ENCODE assay signal across 1 cellular context in the genomic region with DNA sequence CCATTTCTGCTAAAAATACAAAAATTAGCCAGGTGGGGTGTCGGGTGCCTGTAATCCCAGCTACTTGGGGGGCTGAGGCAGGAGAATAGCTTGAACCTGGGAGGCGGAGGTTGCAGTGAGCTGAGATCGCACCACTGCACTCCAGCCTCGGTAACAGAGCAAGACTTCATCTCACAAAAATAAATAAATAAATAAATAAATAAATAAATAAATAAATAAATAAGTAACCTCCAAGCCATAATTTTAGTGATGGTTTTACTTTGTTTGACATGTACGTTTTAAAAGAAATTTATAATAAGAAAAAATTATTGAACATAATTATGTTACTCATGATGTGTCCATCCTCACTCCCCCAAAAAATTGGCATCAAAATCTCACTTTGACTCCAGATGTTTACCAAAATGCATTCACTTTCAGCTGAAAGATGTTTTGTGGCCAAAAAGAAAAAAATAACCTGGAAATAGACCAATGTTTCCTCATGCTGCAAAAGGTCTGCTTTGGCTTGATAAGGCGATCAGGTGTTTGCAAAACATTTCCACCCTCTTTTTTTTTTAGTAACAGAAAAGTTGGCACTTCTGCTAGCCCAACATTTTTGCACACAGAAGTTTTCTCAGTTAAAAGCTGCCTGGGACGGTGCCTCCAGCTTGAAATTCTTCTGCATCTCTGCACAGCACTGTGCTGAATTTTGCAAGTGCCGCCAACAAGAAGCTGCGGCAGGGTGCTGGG.
TF ChIP-seq lines count a peak whose summit lies in the region.

No MANE protein-coding gene starts in this region.

TF ChIP-seq in HEK293, 187 proteins besides CTCF, POLR2A, EP300 and RAD21 (continued from another document):
- TF ChIP-seq ZNF18 (tag by site-specific recombination; IDR thresholded peaks at IDR 0.05): 0 out of 2 replicates have a peak, but pooled peaks have one; percentile 31
- TF ChIP-seq ZNF140 (tag by site-specific recombination; IDR thresholded peaks at IDR 0.05): peak; percentile 89; the same call in 1 of the 2 replicates
- TF ChIP-seq ZXDB (tag by site-specific recombination; IDR thresholded peaks at IDR 0.05): peak; percentile 46; the same call in 1 of the 2 replicates
- TF ChIP-seq ZNF518A (tag by site-specific recombination; conservative IDR thresholded peaks at IDR 0.05; ENCODE audit: low read depth): peak; percentile 91
- 0 out of 2 replicates have a peak, but pooled peaks have one; percentile 34 for TF ChIP-seq ZNF704 (tag by site-specific recombination; IDR thresholded peaks at IDR 0.05)
- TF ChIP-seq ZNF341 (tag by site-specific recombination; IDR thresholded peaks at IDR 0.05; ENCODE audit: low read depth): peak; percentile 43; the same call in 1 of the 2 replicates
- peak; percentile 28; the same call in 1 of the 2 replicates for TF ChIP-seq ZBTB21 (tag by site-specific recombination; IDR thresholded peaks at IDR 0.05)
- 0 out of 2 replicates have a peak, but pooled peaks have one; percentile 50 for TF ChIP-seq ZBTB1 (tag by site-specific recombination; IDR thresholded peaks at IDR 0.05)
- TF ChIP-seq, protein P1, sequence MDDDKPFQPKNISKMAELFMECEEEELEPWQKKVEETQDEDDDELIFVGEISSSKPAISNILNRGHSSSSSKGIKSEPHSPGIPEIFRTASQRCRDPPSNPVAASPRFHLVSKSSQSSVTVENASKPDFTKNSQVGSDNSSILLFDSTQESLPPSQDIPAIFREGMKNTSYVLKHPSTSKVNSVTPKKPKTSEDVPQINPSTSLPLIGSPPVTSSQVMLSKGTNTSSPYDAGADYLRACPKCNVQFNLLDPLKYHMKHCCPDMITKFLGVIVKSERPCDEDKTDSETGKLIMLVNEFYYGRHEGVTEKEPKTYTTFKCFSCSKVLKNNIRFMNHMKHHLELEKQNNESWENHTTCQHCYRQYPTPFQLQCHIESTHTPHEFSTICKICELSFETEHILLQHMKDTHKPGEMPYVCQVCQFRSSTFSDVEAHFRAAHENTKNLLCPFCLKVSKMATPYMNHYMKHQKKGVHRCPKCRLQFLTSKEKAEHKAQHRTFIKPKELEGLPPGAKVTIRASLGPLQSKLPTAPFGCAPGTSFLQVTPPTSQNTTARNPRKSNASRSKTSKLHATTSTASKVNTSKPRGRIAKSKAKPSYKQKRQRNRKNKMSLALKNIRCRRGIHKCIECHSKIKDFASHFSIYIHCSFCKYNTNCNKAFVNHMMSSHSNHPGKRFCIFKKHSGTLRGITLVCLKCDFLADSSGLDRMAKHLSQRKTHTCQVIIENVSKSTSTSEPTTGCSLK (tag by site-specific recombination; IDR thresholded peaks at IDR 0.05): no peak
- TF ChIP-seq ZNF560 (tag by site-specific recombination; IDR thresholded peaks at IDR 0.05; ENCODE audit: borderline replicate concordance): peak; percentile 29; the same call in 1 of the 2 replicates
- TF ChIP-seq ZNF19 (tag by site-specific recombination; IDR thresholded peaks at IDR 0.05; ENCODE audit: low read depth): 0 out of 2 replicates have a peak, but pooled peaks have one; percentile 56
- TF ChIP-seq ZNF510 (tag by site-specific recombination; IDR thresholded peaks at IDR 0.05; ENCODE audit: insufficient replicate concordance): peak; percentile 89
- TF ChIP-seq ZNF623 (tag by site-specific recombination; IDR thresholded peaks at IDR 0.05): peak; percentile 74
- TF ChIP-seq ZNF629 (tag by site-specific recombination; IDR thresholded peaks at IDR 0.05): 0 out of 2 replicates have a peak, but pooled peaks have one; percentile 27
- peak; percentile 81 for TF ChIP-seq ZBTB11 (tag by site-specific recombination; conservative IDR thresholded peaks at IDR 0.05; ENCODE audit: low read depth)
- TF ChIP-seq ZNF266 (tag by site-specific recombination; IDR thresholded peaks at IDR 0.05; ENCODE audit: low read depth): peak; percentile 78
- 0 out of 2 replicates have a peak, but pooled peaks have one; percentile 62 for TF ChIP-seq AEBP2 (tag by site-specific recombination; IDR thresholded peaks at IDR 0.05; ENCODE audit: borderline replicate concordance)
- peak; percentile 77 for TF ChIP-seq ZBTB8A (tag by site-specific recombination; IDR thresholded peaks at IDR 0.05)
- no peak for TF ChIP-seq BCL11A (tag by site-specific recombination; IDR thresholded peaks at IDR 0.05; ENCODE audit: low read depth)
